20 cellular contexts compared by ENCODE assay signal in genomic region chr12:58465418-58465817, GRCh38.
DNase-seq lines count a peak whose midpoint lies in the region; ATAC-seq, FAIRE-seq and TF ChIP-seq lines count a peak whose summit lies in the region.
"Had no signal": no experiment of that assay in that cellular context is flagged by ENCODE, and none has a peak within 500 bp of the region (broad histone marks: within the 10 kb centered on the region; RNA-seq: fewer than 3 reads in every experiment).

No MANE protein-coding gene starts in this region.

- TF ChIP-seq RAD21 in A549 (conservative IDR thresholded peaks at IDR 0.05 in 1 of 2, IDR thresholded peaks at IDR 0.05 in 1 of 2), result no peak

- POLR2A ChIA-PET in A549 (lab: Yijun Ruan, JAX), result no interaction called here

- intact Hi-C loops in esophagus squamous epithelium (cut with DNase I), result no loop called here

- CTCF ChIA-PET in A549 (lab: Yijun Ruan, JAX), result no interaction called here

- H3K36me3 ChIP-seq in esophagus squamous epithelium, result no peaks in the 10 kb centered on the region
- H3K36me3 ChIP-seq: BLaER1 had no signal

- 38% methylated on average over 2 of the region's 2 CpGs for WGBS in A549 (ENCODE audit: missing lambda C conversion rate)
- 57 to 81% methylated on average over 2 of the region's 2 CpGs for WGBS in esophagus squamous epithelium, 2 donors

- H3K27me3 ChIP-seq in esophagus squamous epithelium, result no peaks in the 10 kb centered on the region
- H3K27me3 ChIP-seq: BLaER1 had no signal

- TF ChIP-seq CTCF in A549 (IDR thresholded peaks at IDR 0.05) (no peak), choroid plexus epithelial cell (conservative IDR thresholded peaks at IDR 0.05; ENCODE audit: low read depth, low read length) (no peak), esophagus squamous epithelium (IDR thresholded peaks at IDR 0.05) (no peak)

- no peak for DNase-seq in A549 (ENCODE audit: low read depth in 1 of 2, low spot score in 1 of 2)
- peak; percentile 30 for DNase-seq in HCEC 1CT
- DNase-seq in NCI-H460 (ENCODE audit: extremely low read depth, low read depth), result peak; percentile 4
- peak; percentile 22 for DNase-seq in choroid plexus epithelial cell (ENCODE audit: low read depth)
- no peak for DNase-seq in esophagus squamous epithelium (lab: John Stamatoyannopoulos, UW)
- DNase-seq in OCI-M2 (lab: John Stamatoyannopoulos, UW; ENCODE audit: unreplicated experiment), result no peak
- DNase-seq in NOMO-1 (lab: John Stamatoyannopoulos, UW; ENCODE audit: unreplicated experiment in 2 of 2), result no peak
- DNase-seq: 8988T; CD4-positive, alpha-beta memory T cell; H9; NCI-H1436 treated with DMSO at 0.1 percent for 48 hours; NCI-H2029 treated with DMSO at 0.1 percent for 48 hours; NCI-H2171; NCI-H446 treated with DMSO at 0.1 percent for 48 hours; RPMI8226; SIG-M5; T-helper 2 cell had no signal

- no peaks in the 10 kb centered on the region for H3K9me3 ChIP-seq in A549
- peaks cover 0 to 11% (median 0%) of the 10 kb centered on the region in 3 donors for H3K9me3 ChIP-seq in esophagus squamous epithelium

- H3K4me3 ChIP-seq in A549, result no peak overlapping the region
- no peak overlapping the region for H3K4me3 ChIP-seq in choroid plexus epithelial cell (ENCODE audit: low read depth, low read length)
- no peak overlapping the region for H3K4me3 ChIP-seq in esophagus squamous epithelium
- H3K4me3 ChIP-seq: BLaER1, K562 had no signal

- no peak overlapping the region for H3K27ac ChIP-seq in A549
- H3K27ac ChIP-seq in esophagus squamous epithelium, result no peak overlapping the region
- H3K27ac ChIP-seq: BLaER1 had no signal

- FAIRE-seq in A549 (lab: Jason Lieb, UNC), result no peak
- FAIRE-seq: K562 had no signal

- ATAC-seq in A549 (no peak), HG02642 (IDR thresholded peaks at IDR 0.05; ENCODE audit: poor library complexity, unreplicated experiment) (no peak)
- ATAC-seq: K562 had no signal

- H3K4me1 ChIP-seq in A549 (peaks cover 3% of the 10 kb centered on the region; the same call in 1 of the 3 replicates), esophagus squamous epithelium (no peaks in the 10 kb centered on the region)
- H3K4me1 ChIP-seq: BLaER1 had no signal

- no peak for TF ChIP-seq EP300 in A549 (IDR thresholded peaks at IDR 0.05)

- no peak for TF ChIP-seq POLR2A in A549 (IDR thresholded peaks at IDR 0.05; ENCODE audit: low read length)
- TF ChIP-seq POLR2A in esophagus squamous epithelium (IDR thresholded peaks at IDR 0.05), result no peak

- H3K4me2 ChIP-seq in A549, result no peak overlapping the region
- H3K4me2 ChIP-seq: BLaER1 had no signal

TF ChIP-seq in A549, 52 proteins besides CTCF, POLR2A, EP300 and RAD21:
- no peak for TF ChIP-seq FOSL2 (IDR thresholded peaks at IDR 0.05)
- peak; percentile 48; the same call in 1 of the 2 replicates for TF ChIP-seq FOSL2 (CRISPR knock-in tag; IDR thresholded peaks at IDR 0.05)
- no peak for TF ChIP-seq HES2 (IDR thresholded peaks at IDR 0.05)
- TF ChIP-seq BHLHE40 (IDR thresholded peaks at IDR 0.05; ENCODE audit: low read depth, low read length), result no peak
- TF ChIP-seq PBX3 (IDR thresholded peaks at IDR 0.05), result no peak
- no peak for TF ChIP-seq RFX5 (IDR thresholded peaks at IDR 0.05)
TF ChIP-seq in A549: peak in this region for 1.

Comparison
In these comparisons a context has a peak if more than half of its experiments do, and no peak if none do; other contexts are left out.
1. DNase-seq: peak in HCEC 1CT (single experiment), NCI-H460 (single experiment) and choroid plexus epithelial cell (single experiment); none in A549 (0 of 2), esophagus squamous epithelium (single experiment), OCI-M2 (single experiment) and NOMO-1 (0 of 2).